In the genomic region with DNA sequence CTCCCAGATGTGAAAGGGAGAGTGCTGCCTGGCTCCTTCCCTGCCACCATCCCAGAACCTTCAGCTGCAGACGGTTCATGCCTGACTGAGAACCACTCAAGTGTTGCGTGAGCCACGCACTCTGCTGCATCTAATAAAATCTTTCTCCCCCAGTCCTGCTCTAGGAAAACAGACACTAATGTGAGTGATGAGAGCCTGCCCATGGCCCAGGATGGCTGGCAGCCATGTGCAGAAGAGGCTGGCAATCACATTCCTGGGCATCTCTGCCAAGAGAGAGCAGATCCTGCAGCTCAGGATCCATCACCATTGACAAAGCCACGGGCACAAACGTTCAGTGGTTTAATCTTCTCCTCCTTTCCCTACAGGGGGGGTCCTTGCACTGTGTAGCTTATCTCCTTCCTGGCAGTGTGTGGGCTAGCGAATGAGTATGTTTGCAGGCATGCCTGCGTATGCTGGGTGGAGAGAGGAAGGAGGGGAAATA, we compare ENCODE assay signal across 2 cellular contexts.
TF ChIP-seq lines count a peak whose summit lies in the region.

No MANE protein-coding gene starts in this region.

TF ChIP-seq in H1, 55 proteins besides CTCF, POLR2A, EP300 and RAD21:
- no peak for TF ChIP-seq CHD1 (IDR thresholded peaks at IDR 0.05; ENCODE audit: low read depth, low read length)

TF ChIP-seq in neural cell, 6 proteins besides CTCF, POLR2A, EP300 and RAD21:
- TF ChIP-seq TAF1 (IDR thresholded peaks at IDR 0.05; ENCODE audit: low read depth), result no peak
- TF ChIP-seq POLR2AphosphoS5 (IDR thresholded peaks at IDR 0.05), result no peak
- TF ChIP-seq, protein P1, sequence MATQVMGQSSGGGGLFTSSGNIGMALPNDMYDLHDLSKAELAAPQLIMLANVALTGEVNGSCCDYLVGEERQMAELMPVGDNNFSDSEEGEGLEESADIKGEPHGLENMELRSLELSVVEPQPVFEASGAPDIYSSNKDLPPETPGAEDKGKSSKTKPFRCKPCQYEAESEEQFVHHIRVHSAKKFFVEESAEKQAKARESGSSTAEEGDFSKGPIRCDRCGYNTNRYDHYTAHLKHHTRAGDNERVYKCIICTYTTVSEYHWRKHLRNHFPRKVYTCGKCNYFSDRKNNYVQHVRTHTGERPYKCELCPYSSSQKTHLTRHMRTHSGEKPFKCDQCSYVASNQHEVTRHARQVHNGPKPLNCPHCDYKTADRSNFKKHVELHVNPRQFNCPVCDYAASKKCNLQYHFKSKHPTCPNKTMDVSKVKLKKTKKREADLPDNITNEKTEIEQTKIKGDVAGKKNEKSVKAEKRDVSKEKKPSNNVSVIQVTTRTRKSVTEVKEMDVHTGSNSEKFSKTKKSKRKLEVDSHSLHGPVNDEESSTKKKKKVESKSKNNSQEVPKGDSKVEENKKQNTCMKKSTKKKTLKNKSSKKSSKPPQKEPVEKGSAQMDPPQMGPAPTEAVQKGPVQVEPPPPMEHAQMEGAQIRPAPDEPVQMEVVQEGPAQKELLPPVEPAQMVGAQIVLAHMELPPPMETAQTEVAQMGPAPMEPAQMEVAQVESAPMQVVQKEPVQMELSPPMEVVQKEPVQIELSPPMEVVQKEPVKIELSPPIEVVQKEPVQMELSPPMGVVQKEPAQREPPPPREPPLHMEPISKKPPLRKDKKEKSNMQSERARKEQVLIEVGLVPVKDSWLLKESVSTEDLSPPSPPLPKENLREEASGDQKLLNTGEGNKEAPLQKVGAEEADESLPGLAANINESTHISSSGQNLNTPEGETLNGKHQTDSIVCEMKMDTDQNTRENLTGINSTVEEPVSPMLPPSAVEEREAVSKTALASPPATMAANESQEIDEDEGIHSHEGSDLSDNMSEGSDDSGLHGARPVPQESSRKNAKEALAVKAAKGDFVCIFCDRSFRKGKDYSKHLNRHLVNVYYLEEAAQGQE (IDR thresholded peaks at IDR 0.05; ENCODE audit: borderline replicate concordance), result no peak
- no peak for TF ChIP-seq SMC3 (conservative IDR thresholded peaks at IDR 0.05; ENCODE audit: poor library complexity)
- no peak for TF ChIP-seq MXI1 (conservative IDR thresholded peaks at IDR 0.05; ENCODE audit: poor library complexity, severe bottlenecking)
- no peak for TF ChIP-seq EZH2 (IDR thresholded peaks at IDR 0.05; ENCODE audit: borderline replicate concordance, insufficient read depth, low read length, poor library complexity, severe bottlenecking)
